8 cellular contexts compared by ENCODE assay signal in the genomic region with DNA sequence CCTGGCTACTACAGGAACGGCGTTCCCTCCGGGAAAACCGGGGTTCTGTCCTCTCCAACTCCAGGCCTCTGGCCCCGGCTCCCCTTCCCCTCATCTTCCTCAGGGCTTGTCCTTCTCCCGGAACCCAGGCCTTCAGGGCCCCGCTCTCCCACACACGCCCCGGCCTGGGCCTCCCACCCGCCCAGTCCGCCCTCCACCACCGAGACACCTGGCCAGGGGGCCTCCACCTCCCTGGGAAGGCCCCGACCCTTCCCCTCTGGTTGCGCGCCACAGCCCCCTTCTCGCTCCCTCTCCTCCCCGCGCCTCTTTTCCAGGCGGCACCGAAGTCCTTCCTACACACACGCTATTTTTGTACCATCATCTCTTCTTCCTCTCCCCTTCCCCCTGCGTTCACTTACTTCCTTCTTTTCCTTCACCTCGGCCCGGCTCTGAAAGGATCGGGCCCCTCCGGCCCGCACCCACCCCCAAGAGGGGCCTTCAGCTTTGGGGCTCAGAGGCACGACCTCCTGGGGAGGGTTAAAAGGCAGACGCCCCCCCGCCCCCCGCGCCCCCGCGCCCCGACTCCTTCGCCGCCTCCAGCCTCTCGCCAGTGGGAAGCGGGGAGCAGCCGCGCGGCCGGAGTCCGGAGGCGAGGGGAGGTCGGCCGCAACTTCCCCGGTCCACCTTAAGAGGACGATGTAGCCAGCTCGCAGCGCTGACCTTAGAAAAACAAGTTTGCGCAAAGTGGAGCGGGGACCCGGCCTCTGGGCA. TPM values are rescaled to one million over a fixed set of nuclear protein-coding genes. Genes with fewer than 3 reads are reported as not detected.
DNase-seq lines count a peak whose midpoint lies in the region; FAIRE-seq and TF ChIP-seq lines count a peak whose summit lies in the region.

No MANE protein-coding gene starts in this region.

- no peaks in the 10 kb centered on the region for H3K9me3 Mint-ChIP-seq in activated naive CD4-positive, alpha-beta T cell treated with anti-CD3 and anti-CD28 coated beads, Interleukin-2, amount 50 U/mL, for 24 hours
- H3K9me3 Mint-ChIP-seq in mesothelial cell of epicardium, result no peaks in the 10 kb centered on the region

- no peak for FAIRE-seq in urothelium cell line (lab: Jason Lieb, UNC)

- peak overlapping the region; percentile 34 for H3K4me3 Mint-ChIP-seq in activated naive CD4-positive, alpha-beta T cell treated with anti-CD3 and anti-CD28 coated beads, Interleukin-2, amount 50 U/mL, for 24 hours
- H3K4me3 Mint-ChIP-seq in mesothelial cell of epicardium, result peak overlapping the region; percentile 61

- TF ChIP-seq CTCF in mesothelial cell of epicardium (IDR thresholded peaks at IDR 0.05; ENCODE audit: unreplicated experiment), result no peak

- peak overlapping the region; percentile 87 for H3K27ac ChIP-seq in cingulate gyrus (ENCODE audit: low read depth, low read length)

- no peak overlapping the region for H3K27ac Mint-ChIP-seq in activated naive CD4-positive, alpha-beta T cell treated with anti-CD3 and anti-CD28 coated beads, Interleukin-2, amount 50 U/mL, for 24 hours
- no peak overlapping the region for H3K27ac Mint-ChIP-seq in mesothelial cell of epicardium

- H3K36me3 Mint-ChIP-seq in activated naive CD4-positive, alpha-beta T cell treated with anti-CD3 and anti-CD28 coated beads, Interleukin-2, amount 50 U/mL, for 24 hours, result no peaks in the 10 kb centered on the region
- H3K36me3 Mint-ChIP-seq in mesothelial cell of epicardium, result no peaks in the 10 kb centered on the region

- H3K27me3 Mint-ChIP-seq in activated naive CD4-positive, alpha-beta T cell treated with anti-CD3 and anti-CD28 coated beads, Interleukin-2, amount 50 U/mL, for 24 hours, result peaks cover 43% of the 10 kb centered on the region
- H3K27me3 Mint-ChIP-seq in mesothelial cell of epicardium (ENCODE audit: low read depth), result peaks cover 41% of the 10 kb centered on the region

- H3K4me1 Mint-ChIP-seq in activated naive CD4-positive, alpha-beta T cell treated with anti-CD3 and anti-CD28 coated beads, Interleukin-2, amount 50 U/mL, for 24 hours, result no peaks in the 10 kb centered on the region
- peaks cover 21% of the 10 kb centered on the region for H3K4me1 Mint-ChIP-seq in mesothelial cell of epicardium

- DNase-seq in activated naive CD4-positive, alpha-beta T cell (lab: John Stamatoyannopoulos, UW), result no peak
- no peak for DNase-seq in mesothelial cell of epicardium (ENCODE audit: low spot score in 2 of 2, unreplicated experiment in 2 of 2)
- DNase-seq in urothelium cell line (ENCODE audit: low spot score), result peak; percentile 17
- no peak for DNase-seq in NCI-H1436 treated with DMSO at 0.1 percent for 48 hours (lab: John Stamatoyannopoulos, UW)
- no peak for DNase-seq in stimulated activated CD4-positive, alpha-beta T cell treated with anti-CD3 and anti-CD28 coated beads, Interleukin-4, amount 100 ng/mL, for 24 hours
- DNase-seq in NCI-H748 (lab: John Stamatoyannopoulos, UW; ENCODE audit: unreplicated experiment), result no peak

RNA-seq across cellular contexts. Expression of a gene that starts 1.3 kb away (rescaled TPM):
- 6.1 to 6.8 TPM (median 6.4 TPM) in 3 replicates for total RNA-seq in mesothelial cell of epicardium
